Comparison of ENCODE assay signal across 29 cellular contexts in the genomic region with DNA sequence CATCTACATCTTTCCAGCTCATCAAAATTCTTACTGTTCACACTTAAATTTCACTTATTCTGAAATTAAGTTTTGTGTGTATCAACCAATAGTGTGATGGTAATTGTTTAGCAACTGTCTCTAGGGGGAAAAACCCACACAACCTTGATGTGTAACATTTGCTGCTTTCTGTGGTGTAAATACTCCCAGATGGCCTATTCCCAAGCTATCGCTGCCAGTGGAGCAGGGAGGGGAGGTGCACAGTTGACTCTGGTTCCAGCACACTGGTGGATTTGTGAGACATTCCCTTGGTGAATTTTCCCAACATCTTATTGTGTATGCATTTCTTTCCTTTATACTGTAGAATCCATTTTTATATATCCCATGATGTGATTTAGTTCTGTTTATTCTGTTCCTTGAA.
"Had no signal": no experiment of that assay in that cellular context is flagged by ENCODE, and none has a peak within 500 bp of the region (broad histone marks: within the 10 kb centered on the region; RNA-seq: fewer than 3 reads in every experiment).

No MANE protein-coding gene starts in this region.

- H3K27me3 ChIP-seq: stomach, suprapubic skin, testis, thyroid gland, tibial artery, tibial nerve, transverse colon, upper lobe of left lung, upper lobe of right lung, uterus, vagina had no signal

- H3K9me3 ChIP-seq: stomach, suprapubic skin, testis, thoracic aorta, thyroid gland, tibial artery, tibial nerve, transverse colon, upper lobe of left lung, upper lobe of right lung, uterus, vagina had no signal

- H3K4me1 ChIP-seq: stomach, suprapubic skin, testis, thyroid gland, tibial artery, tibial nerve, transverse colon, upper lobe of left lung, upper lobe of right lung, uterus, vagina had no signal

- H3K4me3 ChIP-seq: stomach, suprapubic skin, testis, thoracic aorta, thyroid gland, tibial artery, tibial nerve, transverse colon, upper lobe of left lung, upper lobe of right lung, uterus, vagina had no signal

- FAIRE-seq: urothelium cell line had no signal

- H3K9me3 Mint-ChIP-seq: stimulated activated effector memory CD8-positive, alpha-beta T cell treated with anti-CD3 and anti-CD28 coated beads, Interleukin-12 subunit alpha, Interleukin-12 subunit beta, amount 100 ng/mL, for 72 hours; stimulated activated naive CD8-positive, alpha-beta T cell treated with anti-CD3 and anti-CD28 coated beads, Interleukin-15, Interleukin-2, amounts not matched to agents 100 ng/mL and 50 ng/mL, for 24 hours; type B pancreatic cell had no signal

- DNase-seq: stimulated activated CD4-positive, alpha-beta T cell treated with anti-CD3 and anti-CD28 coated beads, Interleukin-2, amount 100 ng/mL, for 48 hours; stimulated activated CD4-positive, alpha-beta T cell treated with anti-CD3 and anti-CD28 coated beads, Interleukin-4, amount 100 ng/mL, for 1 hour; stimulated activated CD4-positive, alpha-beta T cell treated with anti-CD3 and anti-CD28 coated beads, Interleukin-4, amount 100 ng/mL, for 24 hours; stimulated activated CD4-positive, alpha-beta T cell treated with anti-CD3 and anti-CD28 coated beads, Interleukin-4, amount 100 ng/mL, for 4 hours; stimulated activated CD8-positive, alpha-beta memory T cell treated with anti-CD3 and anti-CD28 coated beads, Interleukin-4, amount 100 ng/mL, for 48 hours; stimulated activated naive B cell treated with anti-CD40 and anti-IgM and Interleukin-4, amounts not matched to agents 10 μg/mL and 1 μg/mL and 100 μg/mL, for 72 hours; stimulated activated naive CD4-positive, alpha-beta T cell; stimulated activated naive CD4-positive, alpha-beta T cell treated with Interleukin-2 at 50 U/mL for 16 hours; stimulated activated naive CD8-positive, alpha-beta T cell treated with anti-CD3 and anti-CD28 coated beads, Interleukin-15, amount 100 ng/mL, for 72 hours; stimulated activated naive CD8-positive, alpha-beta T cell treated with anti-CD3 and anti-CD28 coated beads, Interleukin-15, Interleukin-2, amounts not matched to agents 100 U/mL and 50 U/mL, for 24 hours; stomach; substantia nigra; testis; thyroid gland; tibial artery; transverse colon; trophoblast cell; upper lobe of left lung; upper lobe of right lung; uterus had no signal

- H3K4me3 Mint-ChIP-seq: stimulated activated effector memory CD8-positive, alpha-beta T cell treated with anti-CD3 and anti-CD28 coated beads, Interleukin-12 subunit alpha, Interleukin-12 subunit beta, amount 100 ng/mL, for 72 hours; stimulated activated memory B cell treated with anti-CD40 and anti-IgM and Interleukin-4, amounts not matched to agents 10 μg/mL and 1 μg/mL and 100 μg/mL, for 72 hours; stimulated activated naive B cell treated with anti-CD40 and anti-IgM and Interleukin-4, amounts not matched to agents 10 μg/mL and 1 μg/mL and 100 μg/mL, for 72 hours; stimulated activated naive CD8-positive, alpha-beta T cell treated with anti-CD3 and anti-CD28 coated beads, Interleukin-15, amount 100 ng/mL, for 72 hours; stimulated activated naive CD8-positive, alpha-beta T cell treated with anti-CD3 and anti-CD28 coated beads, Interleukin-15, Interleukin-2, amounts not matched to agents 100 ng/mL and 50 ng/mL, for 24 hours; type B pancreatic cell had no signal

- ATAC-seq: stimulated activated effector memory CD8-positive, alpha-beta T cell treated with anti-CD3 and anti-CD28 coated beads, Interleukin-12 subunit alpha, Interleukin-12 subunit beta, amount 100 ng/mL, for 72 hours; stimulated activated memory B cell treated with anti-CD40 and anti-IgM and Interleukin-4, amounts not matched to agents 10 μg/mL and 1 μg/mL and 100 μg/mL, for 72 hours; stimulated activated naive B cell treated with anti-CD40 and anti-IgM and Interleukin-4, amounts not matched to agents 10 μg/mL and 1 μg/mL and 100 μg/mL, for 72 hours; stimulated activated naive CD8-positive, alpha-beta T cell treated with anti-CD3 and anti-CD28 coated beads, Interleukin-15, amount 100 ng/mL, for 72 hours; stimulated activated naive CD8-positive, alpha-beta T cell treated with anti-CD3 and anti-CD28 coated beads, Interleukin-15, Interleukin-2, amounts not matched to agents 100 U/mL and 50 U/mL, for 24 hours; upper lobe of right lung had no signal

- H3K27ac ChIP-seq: stomach, suprapubic skin, testis, thoracic aorta, thyroid gland, tibial artery, tibial nerve, transverse colon, upper lobe of left lung, upper lobe of right lung, uterus, vagina had no signal

- H3K27me3 Mint-ChIP-seq: stimulated activated naive B cell treated with anti-CD40 and anti-IgM and Interleukin-4, amounts not matched to agents 10 μg/mL and 1 μg/mL and 100 μg/mL, for 72 hours; stimulated activated naive CD8-positive, alpha-beta T cell treated with anti-CD3 and anti-CD28 coated beads, Interleukin-15, Interleukin-2, amounts not matched to agents 100 ng/mL and 50 ng/mL, for 24 hours had no signal

- H3K36me3 ChIP-seq: stomach, suprapubic skin, thoracic aorta, thyroid gland, tibial artery, tibial nerve, transverse colon, upper lobe of left lung, upper lobe of right lung, uterus, vagina had no signal

- H3K4me1 Mint-ChIP-seq: stimulated activated effector memory CD8-positive, alpha-beta T cell treated with anti-CD3 and anti-CD28 coated beads, Interleukin-12 subunit alpha, Interleukin-12 subunit beta, amount 100 ng/mL, for 72 hours; stimulated activated memory B cell treated with anti-CD40 and anti-IgM and Interleukin-4, amounts not matched to agents 10 μg/mL and 1 μg/mL and 100 μg/mL, for 72 hours; stimulated activated naive B cell treated with anti-CD40 and anti-IgM and Interleukin-4, amounts not matched to agents 10 μg/mL and 1 μg/mL and 100 μg/mL, for 72 hours had no signal

- H3K36me3 Mint-ChIP-seq: stimulated activated effector memory CD8-positive, alpha-beta T cell treated with anti-CD3 and anti-CD28 coated beads, Interleukin-12 subunit alpha, Interleukin-12 subunit beta, amount 100 ng/mL, for 72 hours; stimulated activated memory B cell treated with anti-CD40 and anti-IgM and Interleukin-4, amounts not matched to agents 10 μg/mL and 1 μg/mL and 100 μg/mL, for 72 hours; type B pancreatic cell had no signal

- H3K27ac Mint-ChIP-seq: stimulated activated effector memory CD8-positive, alpha-beta T cell treated with anti-CD3 and anti-CD28 coated beads, Interleukin-12 subunit alpha, Interleukin-12 subunit beta, amount 100 ng/mL, for 72 hours; stimulated activated memory B cell treated with anti-CD40 and anti-IgM and Interleukin-4, amounts not matched to agents 10 μg/mL and 1 μg/mL and 100 μg/mL, for 72 hours; stimulated activated naive B cell treated with anti-CD40 and anti-IgM and Interleukin-4, amounts not matched to agents 10 μg/mL and 1 μg/mL and 100 μg/mL, for 72 hours; stimulated activated naive CD8-positive, alpha-beta T cell treated with anti-CD3 and anti-CD28 coated beads, Interleukin-15, amount 100 ng/mL, for 72 hours; stimulated activated naive CD8-positive, alpha-beta T cell treated with anti-CD3 and anti-CD28 coated beads, Interleukin-15, Interleukin-2, amounts not matched to agents 100 ng/mL and 50 ng/mL, for 24 hours; type B pancreatic cell had no signal
